Comparison of ENCODE assay signal across 24 cellular contexts in genomic region chr12:95006206-95006605, GRCh38.
"Had no signal": no experiment of that assay in that cellular context is flagged by ENCODE, and none has a peak within 500 bp of the region (broad histone marks: within the 10 kb centered on the region; RNA-seq: fewer than 3 reads in every experiment).

No MANE protein-coding gene starts in this region.

- DNase-seq: activated B cell treated with CpG ODN at 0.5 μM for 24 hours; activated CD4-positive, alpha-beta memory T cell treated with anti-CD3 and anti-CD28 coated beads, Interleukin-2, amount 10 ng/mL, durations not matched to agents 7 days and 5 days; activated CD4-positive, alpha-beta T cell treated with anti-CD3 and anti-CD28 coated beads for 1 hour; activated CD4-positive, alpha-beta T cell treated with anti-CD3 and anti-CD28 coated beads, Interleukin-2, amount 50 U/mL, for 1 hour; activated gamma-delta T cell; activated T-cell treated with anti-CD3 and anti-CD28 coated beads for 4 hours; activated T-cell treated with anti-CD3 and anti-CD28 coated beads, Interleukin-2, amount 50 U/mL, for 48 hours; amniotic stem cell; body of pancreas; central memory CD4-positive, alpha-beta T cell; Kasumi-1; KBM-7; NCI-H1105 treated with DMSO at 0.1 percent for 48 hours; NCI-H1436 treated with DMSO at 0.1 percent for 48 hours; NCI-H187; NCI-H2081; NCI-H510A treated with DMSO at 0.1 percent for 48 hours; Peyer's patch; Right ventricle myocardium superior; T-helper 2 cell; T1000 had no signal

- H3K4me3 ChIP-seq: ascending aorta, body of pancreas, Peyer's patch had no signal

- H3K9me3 ChIP-seq: body of pancreas had no signal

- H3K9me3 Mint-ChIP-seq: activated B cell treated with CpG ODN at 0.5 μM for 24 hours had no signal

- ATAC-seq: activated T-helper 17 cell treated with anti-CD3 and anti-CD28 coated beads, Interleukin-2, amount 50 U/mL, for 72 hours; body of pancreas had no signal

- H3K4me3 Mint-ChIP-seq: activated B cell treated with CpG ODN at 0.5 μM for 24 hours; activated CD4-positive, alpha-beta memory T cell treated with anti-CD3 and anti-CD28 coated beads, Interleukin-2, amount 10 ng/mL, durations not matched to agents 7 days and 5 days; activated T-helper 17 cell treated with anti-CD3 and anti-CD28 coated beads, Interleukin-2, amount 50 U/mL, for 72 hours had no signal

- H3K27me3 ChIP-seq: ascending aorta, body of pancreas, Peyer's patch had no signal

- H3K27ac Mint-ChIP-seq: activated B cell treated with CpG ODN at 0.5 μM for 24 hours; activated CD4-positive, alpha-beta memory T cell treated with anti-CD3 and anti-CD28 coated beads, Interleukin-2, amount 10 ng/mL, durations not matched to agents 7 days and 5 days; activated T-helper 17 cell treated with anti-CD3 and anti-CD28 coated beads, Interleukin-2, amount 50 U/mL, for 72 hours had no signal

- H3K27me3 Mint-ChIP-seq: activated B cell treated with CpG ODN at 0.5 μM for 24 hours; activated CD4-positive, alpha-beta memory T cell treated with anti-CD3 and anti-CD28 coated beads, Interleukin-2, amount 10 ng/mL, durations not matched to agents 7 days and 5 days; activated T-helper 17 cell treated with anti-CD3 and anti-CD28 coated beads, Interleukin-2, amount 50 U/mL, for 72 hours had no signal

- H3K27ac ChIP-seq: ascending aorta, body of pancreas, Peyer's patch, RWPE1 had no signal
